In genomic region chr1:85137660-85138059, GRCh38 we compare ENCODE assay signal across 10 cellular contexts.
DNase-seq lines count a peak whose midpoint lies in the region; ATAC-seq and TF ChIP-seq lines count a peak whose summit lies in the region.
"Had no signal": no experiment of that assay in that cellular context is flagged by ENCODE, and none has a peak within 500 bp of the region (broad histone marks: within the 10 kb centered on the region; RNA-seq: fewer than 3 reads in every experiment).

No MANE protein-coding gene starts in this region.

- peaks cover 0 to 7% of the 10 kb centered on the region in 2 donors for H3K4me1 ChIP-seq in right atrium auricular region

- H3K9me3 Mint-ChIP-seq in T-cell = no peaks in the 10 kb centered on the region
- H3K9me3 Mint-ChIP-seq: activated naive CD4-positive, alpha-beta T cell treated with anti-CD3 and anti-CD28 coated beads, Interleukin-2, amount 50 U/mL, for 24 hours had no signal

- peak; percentile 94 for ATAC-seq in Right ventricle myocardium superior (ENCODE audit: poor library complexity)
- ATAC-seq in left colon = peak; percentile 91
- no peak for ATAC-seq in T-cell (replicated peaks in 1 of 4)

- no peaks in the 10 kb centered on the region for H3K27me3 ChIP-seq in right atrium auricular region

- no peaks in the 10 kb centered on the region for H3K9me3 ChIP-seq in right atrium auricular region

- POLR2A ChIA-PET in T-cell (lab: Charles Lee) = no interaction called here

- CTCF ChIA-PET in T-cell (lab: Charles Lee) = no interaction called here

- no peak for TF ChIP-seq CTCF in right atrium auricular region (IDR thresholded peaks at IDR 0.05)

- H3K4me1 Mint-ChIP-seq in T-cell = no peaks in the 10 kb centered on the region
- H3K4me1 Mint-ChIP-seq: activated naive CD4-positive, alpha-beta T cell treated with anti-CD3 and anti-CD28 coated beads, Interleukin-2, amount 50 U/mL, for 24 hours had no signal

- no peaks in the 10 kb centered on the region for H3K36me3 ChIP-seq in right atrium auricular region

- H3K4me3 ChIP-seq in right atrium auricular region = no peak overlapping the region

- H3K4me3 Mint-ChIP-seq in T-cell = no peak overlapping the region
- H3K4me3 Mint-ChIP-seq: activated naive CD4-positive, alpha-beta T cell treated with anti-CD3 and anti-CD28 coated beads, Interleukin-2, amount 50 U/mL, for 24 hours had no signal

- peak overlapping the region in 1 of 2 donors; percentile 62 for H3K27ac ChIP-seq in right atrium auricular region

- no peak overlapping the region for H3K27ac Mint-ChIP-seq in T-cell
- H3K27ac Mint-ChIP-seq: activated naive CD4-positive, alpha-beta T cell treated with anti-CD3 and anti-CD28 coated beads, Interleukin-2, amount 50 U/mL, for 24 hours had no signal

- intact Hi-C loops in Right ventricle myocardium superior (cut with DNase I) = no loop called here
- intact Hi-C loops in left colon (cut with DNase I, micrococcal nuclease) = no loop called here

- no peaks in the 10 kb centered on the region for H3K36me3 Mint-ChIP-seq in T-cell
- H3K36me3 Mint-ChIP-seq: activated naive CD4-positive, alpha-beta T cell treated with anti-CD3 and anti-CD28 coated beads, Interleukin-2, amount 50 U/mL, for 24 hours had no signal

- DNase-seq in Right ventricle myocardium superior (peak; percentile 82), right atrium auricular region (ENCODE audit: low spot score) (no peak), SHP77 (lab: John Stamatoyannopoulos, UW) (peak; percentile 41 to 45), left colon (peak; percentile 83 to 86), T-cell (no peak), SIG-M5 treated with dmso at 0.1 percent for 504 hours (lab: John Stamatoyannopoulos, UW; ENCODE audit: unreplicated experiment) (no peak)
- DNase-seq in stimulated activated CD4-positive, alpha-beta T cell treated with anti-CD3 and anti-CD28 coated beads, Interleukin-12 subunit alpha, Interleukin-12 subunit beta, amount 100 ng/mL, for 4 hours = no peak
- DNase-seq in activated CD4-positive, CD25-positive, alpha-beta regulatory T cell (lab: John Stamatoyannopoulos, UW) = no peak
- DNase-seq: Karpas-422 had no signal

- H3K27me3 Mint-ChIP-seq in T-cell = no peaks in the 10 kb centered on the region
- H3K27me3 Mint-ChIP-seq: activated naive CD4-positive, alpha-beta T cell treated with anti-CD3 and anti-CD28 coated beads, Interleukin-2, amount 50 U/mL, for 24 hours had no signal

Comparison
In these comparisons a context has a peak if more than half of its experiments do, and no peak if none do; other contexts are left out.
1. DNase-seq: peak in Right ventricle myocardium superior (single experiment), SHP77 (2 of 2) and left colon (2 of 2); none in right atrium auricular region (single experiment), T-cell (0 of 34), stimulated activated CD4-positive, alpha-beta T cell treated with anti-CD3 and anti-CD28 coated beads, Interleukin-12 subunit alpha, Interleukin-12 subunit beta, amount 100 ng/mL, for 4 hours (single experiment), SIG-M5 treated with dmso at 0.1 percent for 504 hours (single experiment) and activated CD4-positive, CD25-positive, alpha-beta regulatory T cell (0 of 4).
2. ATAC-seq: peak in Right ventricle myocardium superior (single experiment) and left colon (single experiment); none in T-cell (0 of 4).